Comparison of ENCODE assay signal across 8 cellular contexts in genomic region chr7:95545007-95545615, GRCh38. TPM values are rescaled to one million over a fixed set of nuclear protein-coding genes. Genes with fewer than 3 reads are reported as not detected.
DNase-seq lines count a peak whose midpoint lies in the region; ATAC-seq, FAIRE-seq and TF ChIP-seq lines count a peak whose summit lies in the region.

No MANE protein-coding gene starts in this region.

- peak; percentile 90 for TF ChIP-seq CTCF in PC-3 (conservative IDR thresholded peaks at IDR 0.05; ENCODE audit: low read depth, low read length)

- peak; percentile 38 for FAIRE-seq in GM18507 (lab: Jason Lieb, UNC)

- intact Hi-C loops in PC-3 (cut with micrococcal nuclease), result loop anchor here (1.0 kb wide), 3 partner anchors 18 to 139 kb away; no protein-coding TSS in a partner anchor

- H3K4me3 ChIP-seq in PC-3 (ENCODE audit: low read length) (peak overlapping the region; percentile 64), mucosa of rectum (ENCODE audit: low read length in 2 of 2) (peak overlapping the region; percentile 47 to 68)
- H3K4me3 ChIP-seq in effector memory CD4-positive, alpha-beta T cell (ENCODE audit: insufficient read depth, low read depth, low read length, poor library complexity, severe bottlenecking), result no peak overlapping the region

- CTCF ChIA-PET in PC-3 (lab: Charles Lee), result interaction anchor here (0.5 to 2.2 kb wide), 13 partner anchors 11 to 924 kb away, joined by 3 to 52 read pairs (median 4); no protein-coding TSS in a partner anchor

- H3K4me1 ChIP-seq in PC-3 (ENCODE audit: insufficient read depth, low read length), result peaks cover 27% of the 10 kb centered on the region
- peaks cover 9 to 12% of the 10 kb centered on the region in 2 donors for H3K4me1 ChIP-seq in mucosa of rectum (ENCODE audit: control insufficient read depth in 2 of 2, insufficient read depth in 2 of 2, low read length in 2 of 2)
- H3K4me1 ChIP-seq in effector memory CD4-positive, alpha-beta T cell (ENCODE audit: control insufficient read depth, insufficient read depth, low read length, poor library complexity, severe bottlenecking), result no peaks in the 10 kb centered on the region

- H3K79me2 ChIP-seq in PC-3 (ENCODE audit: low read length), result no peaks in the 10 kb centered on the region

- H3K27ac ChIP-seq in PC-3 (ENCODE audit: low read length) (no peak overlapping the region), epithelial cell of prostate (peak overlapping the region; percentile 32), mucosa of rectum (ENCODE audit: low read depth in 2 of 2, low read length in 2 of 2) (peak overlapping the region; percentile 53)
- H3K27ac ChIP-seq in effector memory CD4-positive, alpha-beta T cell (ENCODE audit: insufficient read depth, low read length, poor library complexity, severe bottlenecking), result no peak overlapping the region

- H4K20me1 ChIP-seq in PC-3 (ENCODE audit: low read length), result no peaks in the 10 kb centered on the region

- peaks cover 3% of the 10 kb centered on the region for H3F3A ChIP-seq in PC-3 (ENCODE audit: low read length, unreplicated experiment)

- no peaks in the 10 kb centered on the region for H3K9me3 ChIP-seq in PC-3 (ENCODE audit: low read length)
- H3K9me3 ChIP-seq in mucosa of rectum (ENCODE audit: control insufficient read depth in 2 of 2, low read length in 2 of 2), result no peaks in the 10 kb centered on the region
- H3K9me3 ChIP-seq in effector memory CD4-positive, alpha-beta T cell (ENCODE audit: control insufficient read depth, low read length), result no peaks in the 10 kb centered on the region

- peaks cover 17% of the 10 kb centered on the region for H3K27me3 ChIP-seq in PC-3 (ENCODE audit: low read length)
- H3K27me3 ChIP-seq in mucosa of rectum (ENCODE audit: control insufficient read depth in 2 of 2, insufficient read depth in 2 of 2, low read length in 2 of 2), result no peaks in the 10 kb centered on the region
- no peaks in the 10 kb centered on the region for H3K27me3 ChIP-seq in effector memory CD4-positive, alpha-beta T cell (replicated peaks; ENCODE audit: control insufficient read depth, insufficient read depth, low read length, poor library complexity, severe bottlenecking)

- POLR2A ChIA-PET in PC-3 (lab: Charles Lee; ENCODE audit: unreplicated experiment), result interaction anchor here (0.6 to 0.9 kb wide), 3 partner anchors 10 to 79 kb away, joined by 3 to 4 read pairs (median 3); no protein-coding TSS in a partner anchor

- peak overlapping the region; percentile 83 for H2AFZ ChIP-seq in PC-3 (ENCODE audit: low read length)

- H3K36me3 ChIP-seq in PC-3 (ENCODE audit: low read depth, low read length), result no peaks in the 10 kb centered on the region
- H3K36me3 ChIP-seq in mucosa of rectum (ENCODE audit: control insufficient read depth in 2 of 2, insufficient read depth in 2 of 2, low read length in 2 of 2), result no peaks in the 10 kb centered on the region
- H3K36me3 ChIP-seq in effector memory CD4-positive, alpha-beta T cell (ENCODE audit: control insufficient read depth, insufficient read depth, low read length), result no peaks in the 10 kb centered on the region

- peak overlapping the region; percentile 86 for H3K4me2 ChIP-seq in PC-3 (ENCODE audit: low read length)

- ATAC-seq in PC-3 (peak; percentile 80), HG03280 (IDR thresholded peaks at IDR 0.05; ENCODE audit: unreplicated experiment) (no peak), HG02588 (IDR thresholded peaks at IDR 0.05; ENCODE audit: unreplicated experiment) (no peak), GM21526 (IDR thresholded peaks at IDR 0.05; ENCODE audit: low FRiP score, unreplicated experiment) (no peak)

- H3K9me2 ChIP-seq in PC-3 (replicated peaks; ENCODE audit: low read length), result no peaks in the 10 kb centered on the region

- H3K9ac ChIP-seq in PC-3 (ENCODE audit: low read length), result peak overlapping the region; percentile 10; the same call in 1 of the 2 replicates
- peak overlapping the region; percentile 53 to 65 for H3K9ac ChIP-seq in mucosa of rectum (ENCODE audit: low read depth in 1 of 2, low read length in 2 of 2)

- DNase-seq in GM18507 (ENCODE audit: extremely low spot score, insufficient read length, low read depth) (no peak), PC-3 (peak; percentile 71), epithelial cell of prostate (ENCODE audit: low read depth, low spot score) (peak; percentile 8)
- DNase-seq in effector memory CD4-positive, alpha-beta T cell, result no peak

- no TSS peak for BruUV-seq in PC-3 (replicated peaks; lab: Mats Ljungman, UMichigan)

RNA-seq across cellular contexts. Expression of gene PDK4, which starts 51.2 kb away (rescaled TPM):
- total RNA-seq in PC-3 (2014; rRNA removed), result 0.63 and 3.2 TPM in 2 replicates

RNA-seq across cellular contexts. Expression of gene ASB4, which starts 59.4 kb away (rescaled TPM):
- total RNA-seq in PC-3 (2014; rRNA removed), result not detected in 2 replicates

Comparison
In these comparisons a context has a peak if more than half of its experiments do, and no peak if none do; other contexts are left out.
1. DNase-seq: peak in PC-3 (single experiment) and epithelial cell of prostate (single experiment); none in GM18507 (single experiment) and effector memory CD4-positive, alpha-beta T cell (0 of 3).
2. H3K27ac ChIP-seq: peak in epithelial cell of prostate (single experiment) and mucosa of rectum (2 of 2); none in PC-3 (single experiment) and effector memory CD4-positive, alpha-beta T cell (single experiment).